Comparison of ENCODE assay signal across 8 cellular contexts in the genomic region with DNA sequence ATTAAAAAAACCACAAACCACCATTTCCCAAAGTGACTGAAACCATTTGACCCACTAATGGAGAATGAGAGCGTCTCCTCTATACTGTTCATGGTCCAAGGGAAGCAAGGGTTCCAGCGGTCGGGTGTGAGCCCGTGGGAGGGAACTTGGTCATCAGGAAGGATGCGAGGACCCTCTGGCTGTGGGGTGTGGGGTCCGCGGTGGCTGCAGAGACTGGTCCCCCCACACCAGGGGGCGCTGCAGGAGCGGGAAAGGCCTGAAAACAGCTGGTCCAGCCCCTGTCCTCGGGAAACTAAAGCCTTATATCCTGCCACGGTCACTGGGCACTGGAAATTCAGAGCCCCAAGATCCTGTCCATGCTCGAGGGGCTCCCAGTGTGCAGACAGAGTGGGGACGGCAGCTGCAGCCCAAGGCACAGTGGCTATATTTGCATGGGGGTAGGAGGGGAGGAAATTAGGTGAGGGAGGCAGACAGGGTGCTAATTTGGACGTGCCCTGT. TPM values are rescaled to one million over a fixed set of nuclear protein-coding genes. Genes with fewer than 3 reads are reported as not detected.
DNase-seq lines count a peak whose midpoint lies in the region; ATAC-seq, FAIRE-seq and TF ChIP-seq lines count a peak whose summit lies in the region.

No MANE protein-coding gene starts in this region.

- no peaks in the 10 kb centered on the region for H3K36me3 ChIP-seq in bronchial epithelial cell (ENCODE audit: control insufficient read depth, insufficient read depth, low read length)
- no peaks in the 10 kb centered on the region for H3K36me3 ChIP-seq in kidney epithelial cell (ENCODE audit: control insufficient read depth, insufficient read depth, low read length)

- DNase-seq in A172 (ENCODE audit: low spot score) (peak; percentile 63), NCI-H2196 treated with DMSO at 0.1 percent for 48 hours (lab: John Stamatoyannopoulos, UW; ENCODE audit: unreplicated experiment) (peak; percentile 73), bronchial epithelial cell (ENCODE audit: low read depth) (no peak), kidney epithelial cell (ENCODE audit: low read depth) (no peak)
- peak; percentile 72 for DNase-seq in activated CD4-positive, alpha-beta T cell treated with anti-CD3 and anti-CD28 coated beads for 1 hour
- DNase-seq in stimulated activated CD4-positive, alpha-beta T cell treated with anti-CD3 and anti-CD28 coated beads, Interleukin-1b, Interleukin-23, amount 100 ng/mL, for 4 hours (ENCODE audit: low read depth in 2 of 2) = peak; percentile 77 to 87

- no peaks in the 10 kb centered on the region for H3K27me3 ChIP-seq in bronchial epithelial cell (ENCODE audit: control insufficient read depth, insufficient read depth, low read length)
- no peaks in the 10 kb centered on the region for H3K27me3 ChIP-seq in kidney epithelial cell (ENCODE audit: control insufficient read depth, insufficient read depth, low read length)

- no peak for FAIRE-seq in bronchial epithelial cell (lab: Jason Lieb, UNC)

- peak; percentile 94 for TF ChIP-seq CTCF in bronchial epithelial cell (IDR thresholded peaks at IDR 0.05; ENCODE audit: insufficient read depth, low read length, severe bottlenecking)
- peak; percentile 96 for TF ChIP-seq CTCF in kidney epithelial cell (IDR thresholded peaks at IDR 0.05; ENCODE audit: insufficient read depth, low read length, poor library complexity, severe bottlenecking)

- ATAC-seq in GM18498 (IDR thresholded peaks at IDR 0.05; ENCODE audit: unreplicated experiment) (peak; percentile 25), GM19023 (IDR thresholded peaks at IDR 0.05; ENCODE audit: unreplicated experiment) (no peak)

- H3K4me3 ChIP-seq in bronchial epithelial cell (ENCODE audit: low read depth, low read length) (no peak overlapping the region), kidney epithelial cell (ENCODE audit: low read depth, low read length) (no peak overlapping the region)

RNA-seq across cellular contexts. Expression of a gene that starts 4.3 kb away (rescaled TPM):
- 16.8 and 23.2 TPM in 2 replicates for total RNA-seq in A172 (2014; rRNA removed; shearing (Covaris generic))
- total RNA-seq in bronchial epithelial cell (14.2 and 14.5 TPM in 2 replicates), kidney epithelial cell (21.4 and 23.3 TPM in 2 replicates)

RNA-seq across cellular contexts. Expression of a gene that starts 10.6 kb away (rescaled TPM):
- total RNA-seq in A172 (2014; rRNA removed; shearing (Covaris generic)) = 71.6 and 90.6 TPM in 2 replicates
- total RNA-seq in bronchial epithelial cell = 57.9 and 79.2 TPM in 2 replicates
- total RNA-seq in kidney epithelial cell = 36.9 and 53.6 TPM in 2 replicates

RNA-seq across cellular contexts. Expression of a gene that starts 26.6 kb away (rescaled TPM):
- total RNA-seq in A172 (2014; rRNA removed; shearing (Covaris generic)) = not detected in 2 replicates
- total RNA-seq in bronchial epithelial cell = 641 and 928 TPM in 2 replicates
- 6.8 and 8.8 TPM in 2 replicates for total RNA-seq in kidney epithelial cell

Comparison
In these comparisons a context has a peak if more than half of its experiments do, and no peak if none do; other contexts are left out.
1. DNase-seq: peak in A172 (single experiment), NCI-H2196 treated with DMSO at 0.1 percent for 48 hours (single experiment), activated CD4-positive, alpha-beta T cell treated with anti-CD3 and anti-CD28 coated beads for 1 hour (single experiment) and stimulated activated CD4-positive, alpha-beta T cell treated with anti-CD3 and anti-CD28 coated beads, Interleukin-1b, Interleukin-23, amount 100 ng/mL, for 4 hours (2 of 2); none in bronchial epithelial cell (single experiment) and kidney epithelial cell (single experiment).
2. RNA of a gene that starts 26.6 kb away (total RNA-seq): 641 to 928 TPM in bronchial epithelial cell; 6.8 to 8.8 TPM in kidney epithelial cell and not detected in A172; every median in the first group is over 10 times any median in the second.